In genomic region chr9:84076359-84076758, GRCh38 we compare ENCODE assay signal across 31 cellular contexts.
"Had no signal": no experiment of that assay in that cellular context is flagged by ENCODE, and none has a peak within 500 bp of the region (broad histone marks: within the 10 kb centered on the region; RNA-seq: fewer than 3 reads in every experiment).

No MANE protein-coding gene starts in this region.

- H3K27ac Mint-ChIP-seq: naive thymus-derived CD4-positive, alpha-beta T cell; natural killer cell; nephron; neural progenitor cell; progenitor cell of endocrine pancreas; stimulated activated effector memory CD8-positive, alpha-beta T cell treated with anti-CD3 and anti-CD28 coated beads, Interleukin-12 subunit alpha, Interleukin-12 subunit beta, amount 100 ng/mL, for 72 hours; stimulated activated naive B cell treated with anti-CD40 and anti-IgM and Interleukin-4, amounts not matched to agents 10 μg/mL and 1 μg/mL and 100 μg/mL, for 72 hours; stimulated activated naive CD8-positive, alpha-beta T cell treated with anti-CD3 and anti-CD28 coated beads, Interleukin-15, Interleukin-2, amounts not matched to agents 100 ng/mL and 50 ng/mL, for 24 hours had no signal

- H3K27me3 ChIP-seq: neural progenitor cell, ovary, right lobe of liver, sigmoid colon, spleen, stomach, suprapubic skin, testis, tibial artery, upper lobe of left lung, vagina had no signal

- H3K27me3 Mint-ChIP-seq: progenitor cell of endocrine pancreas had no signal

- ATAC-seq: naive thymus-derived CD4-positive, alpha-beta T cell; natural killer cell; right cardiac atrium; right lobe of liver; stimulated activated effector memory CD8-positive, alpha-beta T cell treated with anti-CD3 and anti-CD28 coated beads, Interleukin-12 subunit alpha, Interleukin-12 subunit beta, amount 100 ng/mL, for 72 hours; stimulated activated naive B cell treated with anti-CD40 and anti-IgM and Interleukin-4, amounts not matched to agents 10 μg/mL and 1 μg/mL and 100 μg/mL, for 72 hours had no signal

- H3K4me1 ChIP-seq: neural progenitor cell, parathyroid adenoma, psoas muscle, right lobe of liver, sigmoid colon, stomach, suprapubic skin, testis, tibial artery, vagina had no signal

- H3K27ac ChIP-seq: neural progenitor cell, ovary, parathyroid adenoma, psoas muscle, right lobe of liver, sigmoid colon, spleen, stomach, suprapubic skin, testis, tibial artery, upper lobe of left lung, vagina had no signal

- H3K4me3 Mint-ChIP-seq: naive thymus-derived CD4-positive, alpha-beta T cell; natural killer cell; nephron; neural progenitor cell; stimulated activated effector memory CD8-positive, alpha-beta T cell treated with anti-CD3 and anti-CD28 coated beads, Interleukin-12 subunit alpha, Interleukin-12 subunit beta, amount 100 ng/mL, for 72 hours; stimulated activated naive B cell treated with anti-CD40 and anti-IgM and Interleukin-4, amounts not matched to agents 10 μg/mL and 1 μg/mL and 100 μg/mL, for 72 hours; stimulated activated naive CD8-positive, alpha-beta T cell treated with anti-CD3 and anti-CD28 coated beads, Interleukin-15, Interleukin-2, amounts not matched to agents 100 ng/mL and 50 ng/mL, for 24 hours had no signal

- FAIRE-seq: urothelium cell line had no signal

- H3K36me3 ChIP-seq: neural progenitor cell, ovary, right lobe of liver, sigmoid colon, spleen, stomach, suprapubic skin, tibial artery, upper lobe of left lung, vagina had no signal

- H3K36me3 Mint-ChIP-seq: natural killer cell; neural progenitor cell; stimulated activated effector memory CD8-positive, alpha-beta T cell treated with anti-CD3 and anti-CD28 coated beads, Interleukin-12 subunit alpha, Interleukin-12 subunit beta, amount 100 ng/mL, for 72 hours; stimulated activated naive B cell treated with anti-CD40 and anti-IgM and Interleukin-4, amounts not matched to agents 10 μg/mL and 1 μg/mL and 100 μg/mL, for 72 hours had no signal

- H3K4me1 Mint-ChIP-seq: natural killer cell; nephron; neural progenitor cell; stimulated activated effector memory CD8-positive, alpha-beta T cell treated with anti-CD3 and anti-CD28 coated beads, Interleukin-12 subunit alpha, Interleukin-12 subunit beta, amount 100 ng/mL, for 72 hours had no signal

- H3K4me3 ChIP-seq: neural progenitor cell, ovary, psoas muscle, right lobe of liver, sigmoid colon, smooth muscle cell, spleen, stomach, suprapubic skin, testis, tibial artery, upper lobe of left lung, vagina had no signal

- H3K9me3 ChIP-seq: ovary, psoas muscle, right lobe of liver, sigmoid colon, spleen, stomach, suprapubic skin, testis, tibial artery, upper lobe of left lung, vagina had no signal

- DNase-seq: naive thymus-derived CD4-positive, alpha-beta T cell; natural killer cell; occipital lobe; ovary; posterior cingulate gyrus; psoas muscle; right cardiac atrium; right lobe of liver; sigmoid colon; spleen; stimulated activated CD4-positive, alpha-beta T cell treated with anti-CD3 and anti-CD28 coated beads, Interleukin-12 subunit alpha, Interleukin-12 subunit beta, amount 100 ng/mL, for 4 hours; stimulated activated CD4-positive, alpha-beta T cell treated with anti-CD3 and anti-CD28 coated beads, Interleukin-2, amount 100 ng/mL, for 24 hours; stimulated activated CD4-positive, alpha-beta T cell treated with anti-CD3 and anti-CD28 coated beads, Interleukin-2, amount 100 ng/mL, for 48 hours; stimulated activated CD4-positive, alpha-beta T cell treated with anti-CD3 and anti-CD28 coated beads, Interleukin-4, amount 100 ng/mL, for 24 hours; stimulated activated naive B cell treated with anti-CD40 and anti-IgM and Interleukin-4, amounts not matched to agents 10 μg/mL and 1 μg/mL and 100 μg/mL, for 72 hours; stimulated activated naive CD4-positive, alpha-beta T cell treated with Interleukin-2 at 50 U/mL for 16 hours; stomach; testis; tibial artery; trophoblast cell; upper lobe of left lung had no signal
